11 cellular contexts compared by ENCODE assay signal in genomic region chr19:16543734-16544133, GRCh38. TPM values are rescaled to one million over a fixed set of nuclear protein-coding genes. Genes with fewer than 3 reads are reported as not detected.
A peak's percentile ranks its signal among the peaks of the same experiment; 100 is the strongest.
DNase-seq lines count a peak whose midpoint lies in the region; ATAC-seq and TF ChIP-seq lines count a peak whose summit lies in the region.
"Not testable (repeated sequence)": the region's sequence is repeated elsewhere in the genome, so short reads cannot be mapped to it uniquely, and the experiment has no call there.
"Had no signal": no experiment of that assay in that cellular context is flagged by ENCODE, and none has a peak within 500 bp of the region (broad histone marks: within the 10 kb centered on the region; RNA-seq: fewer than 3 reads in every experiment).

No MANE protein-coding gene starts in this region.

- peaks cover 59% of the 10 kb centered on the region for H3K4me1 ChIP-seq in CD4-positive, CD25-positive, alpha-beta regulatory T cell (ENCODE audit: control insufficient read depth, insufficient read depth, low read length, poor library complexity, severe bottlenecking)
- H3K4me1 ChIP-seq in OCI-LY3 (ENCODE audit: low read length) = peaks cover 16% of the 10 kb centered on the region

- H3K4me3 ChIP-seq in CD4-positive, CD25-positive, alpha-beta regulatory T cell (ENCODE audit: low read depth, low read length) = peak overlapping the region; percentile 84
- H3K4me3 ChIP-seq in HFF-Myc (replicated peaks; ENCODE audit: low read depth, low read length) (peak overlapping the region; percentile 99), OCI-LY3 (ENCODE audit: low read length) (peak overlapping the region; percentile 96)

- not testable (repeated sequence) for H3K9me3 ChIP-seq in CD4-positive, CD25-positive, alpha-beta regulatory T cell (ENCODE audit: control insufficient read depth in 2 of 2, low read length in 2 of 2); OCI-LY3 (ENCODE audit: insufficient read depth, low read length)

- peak overlapping the region; percentile 84; the same call in 1 of the 2 replicates for H3K9ac ChIP-seq in OCI-LY3 (ENCODE audit: low read length)

- CTCF ChIA-PET in activated CD4-positive, alpha-beta T cell treated with anti-CD3 and anti-CD28 coated beads, Interleukin-2, amount 10 ng/mL, durations not matched to agents 7 days and 5 days (lab: Charles Lee) = interaction anchor here (1.0 to 1.6 kb wide), 2 partner anchors 43 to 83 kb away, joined by 3 to 5 read pairs; no protein-coding TSS in a partner anchor

- H3K27ac ChIP-seq in CD4-positive, CD25-positive, alpha-beta regulatory T cell (ENCODE audit: insufficient read depth, low read length, poor library complexity, severe bottlenecking) = peak overlapping the region; percentile 85
- not testable (repeated sequence) for H3K27ac ChIP-seq in OCI-LY3 (ENCODE audit: low read length)

- not testable (repeated sequence) for TF ChIP-seq CTCF in HFF-Myc (IDR thresholded peaks at IDR 0.05; ENCODE audit: low read depth, low read length, missing control alignments); OCI-LY3 (IDR thresholded peaks at IDR 0.05; ENCODE audit: low read depth, low read length); glutamatergic neuron (IDR thresholded peaks at IDR 0.05; ENCODE audit: partially characterized antibody, unreplicated experiment)

- H3K27me3 Mint-ChIP-seq in CD4-positive, CD25-positive, alpha-beta regulatory T cell; activated CD4-positive, alpha-beta T cell treated with anti-CD3 and anti-CD28 coated beads, Interleukin-2, amount 10 ng/mL, durations not matched to agents 7 days and 5 days; activated naive CD8-positive, alpha-beta T cell treated with anti-CD3 and anti-CD28 coated beads, Interleukin-2, amount 50 U/mL, for 24 hours; glutamatergic neuron (ENCODE audit: unreplicated experiment); naive thymus-derived CD8-positive, alpha-beta T cell; stimulated activated naive B cell treated with anti-CD40 and anti-IgM and Interleukin-4, amounts not matched to agents 10 μg/mL and 1 μg/mL and 100 μg/mL, for 72 hours: not testable (repeated sequence)

- not testable (repeated sequence) for H3K9me3 Mint-ChIP-seq in CD4-positive, CD25-positive, alpha-beta regulatory T cell; activated CD4-positive, alpha-beta T cell treated with anti-CD3 and anti-CD28 coated beads, Interleukin-2, amount 10 ng/mL, durations not matched to agents 7 days and 5 days; activated naive CD8-positive, alpha-beta T cell treated with anti-CD3 and anti-CD28 coated beads, Interleukin-2, amount 50 U/mL, for 24 hours; glutamatergic neuron (ENCODE audit: unreplicated experiment); naive thymus-derived CD8-positive, alpha-beta T cell; stimulated activated naive B cell treated with anti-CD40 and anti-IgM and Interleukin-4, amounts not matched to agents 10 μg/mL and 1 μg/mL and 100 μg/mL, for 72 hours

- POLR2A ChIA-PET in activated CD4-positive, alpha-beta T cell treated with anti-CD3 and anti-CD28 coated beads, Interleukin-2, amount 10 ng/mL, durations not matched to agents 7 days and 5 days (lab: Charles Lee) = not testable (repeated sequence)
- POLR2A ChIA-PET in naive thymus-derived CD8-positive, alpha-beta T cell (lab: Charles Lee) = interaction anchor here (1.2 to 2.8 kb wide), 5 partner anchors 22 to 117 kb away, joined by 4 to 22 read pairs (median 7); partner anchors contain the start of genes MED26, SMIM7 and TMEM38A

- not testable (repeated sequence) for DNase-seq in CD4-positive, CD25-positive, alpha-beta regulatory T cell; HFF-Myc (ENCODE audit: extremely low read depth, low read depth); activated CD4-positive, alpha-beta T cell treated with anti-CD3 and anti-CD28 coated beads, Interleukin-2, amount 10 ng/mL, durations not matched to agents 7 days and 5 days; activated naive CD8-positive, alpha-beta T cell treated with anti-CD3 and anti-CD28 coated beads, Interleukin-2, amount 50 U/mL, for 24 hours; glutamatergic neuron; naive thymus-derived CD8-positive, alpha-beta T cell; stimulated activated naive B cell treated with anti-CD40 and anti-IgM and Interleukin-4, amounts not matched to agents 10 μg/mL and 1 μg/mL and 100 μg/mL, for 72 hours

- H3K4me3 Mint-ChIP-seq in CD4-positive, CD25-positive, alpha-beta regulatory T cell = peak overlapping the region; percentile 55 to 97 (median 92)
- H3K4me3 Mint-ChIP-seq in activated CD4-positive, alpha-beta T cell treated with anti-CD3 and anti-CD28 coated beads, Interleukin-2, amount 10 ng/mL, durations not matched to agents 7 days and 5 days = peak overlapping the region; percentile 94
- peak overlapping the region; percentile 90 for H3K4me3 Mint-ChIP-seq in activated naive CD8-positive, alpha-beta T cell treated with anti-CD3 and anti-CD28 coated beads, Interleukin-2, amount 50 U/mL, for 24 hours
- H3K4me3 Mint-ChIP-seq in glutamatergic neuron (ENCODE audit: unreplicated experiment) = peak overlapping the region; percentile 87
- peak overlapping the region; percentile 51 to 97 (median 90) for H3K4me3 Mint-ChIP-seq in naive thymus-derived CD8-positive, alpha-beta T cell
- H3K4me3 Mint-ChIP-seq in stimulated activated naive B cell treated with anti-CD40 and anti-IgM and Interleukin-4, amounts not matched to agents 10 μg/mL and 1 μg/mL and 100 μg/mL, for 72 hours = peak overlapping the region; percentile 91 to 92

- not testable (repeated sequence) for H3K27me3 ChIP-seq in CD4-positive, CD25-positive, alpha-beta regulatory T cell (ENCODE audit: control insufficient read depth, insufficient read depth, low read length); OCI-LY3 (ENCODE audit: low read depth, low read length)

- peak overlapping the region; percentile 95 for H3K4me2 ChIP-seq in OCI-LY3 (ENCODE audit: low read length)

- H3K27ac Mint-ChIP-seq in CD4-positive, CD25-positive, alpha-beta regulatory T cell = peak overlapping the region in 2 of 3 donors; percentile 70 to 89
- peak overlapping the region; percentile 96 for H3K27ac Mint-ChIP-seq in activated CD4-positive, alpha-beta T cell treated with anti-CD3 and anti-CD28 coated beads, Interleukin-2, amount 10 ng/mL, durations not matched to agents 7 days and 5 days
- peak overlapping the region; percentile 90 for H3K27ac Mint-ChIP-seq in activated naive CD8-positive, alpha-beta T cell treated with anti-CD3 and anti-CD28 coated beads, Interleukin-2, amount 50 U/mL, for 24 hours
- H3K27ac Mint-ChIP-seq in glutamatergic neuron (ENCODE audit: unreplicated experiment) = not testable (repeated sequence)
- peak overlapping the region; percentile 52 to 96 (median 90) for H3K27ac Mint-ChIP-seq in naive thymus-derived CD8-positive, alpha-beta T cell
- H3K27ac Mint-ChIP-seq in stimulated activated naive B cell treated with anti-CD40 and anti-IgM and Interleukin-4, amounts not matched to agents 10 μg/mL and 1 μg/mL and 100 μg/mL, for 72 hours = peak overlapping the region; percentile 62

- not testable (repeated sequence) for H3K36me3 ChIP-seq in CD4-positive, CD25-positive, alpha-beta regulatory T cell (ENCODE audit: control insufficient read depth, insufficient read depth, low read length)
- peaks cover 22% of the 10 kb centered on the region for H3K36me3 ChIP-seq in OCI-LY3 (replicated peaks; ENCODE audit: low read depth, low read length)

- not testable (repeated sequence) for ATAC-seq in CD4-positive, CD25-positive, alpha-beta regulatory T cell (ENCODE audit: low read depth in 2 of 2); activated naive CD8-positive, alpha-beta T cell treated with anti-CD3 and anti-CD28 coated beads, Interleukin-2, amount 50 U/mL, for 24 hours; naive thymus-derived CD8-positive, alpha-beta T cell; stimulated activated naive B cell treated with anti-CD40 and anti-IgM and Interleukin-4, amounts not matched to agents 10 μg/mL and 1 μg/mL and 100 μg/mL, for 72 hours (replicated peaks)

- peaks cover 19% of the 10 kb centered on the region for H4K20me1 ChIP-seq in OCI-LY3 (ENCODE audit: insufficient read depth, low read length)

- H3K79me2 ChIP-seq in OCI-LY3 (ENCODE audit: low read length) = peaks cover 61% of the 10 kb centered on the region

- H3K4me1 Mint-ChIP-seq in CD4-positive, CD25-positive, alpha-beta regulatory T cell = peaks cover 19 to 56% (median 29%) of the 10 kb centered on the region in 4 donors
- peaks cover 38% of the 10 kb centered on the region for H3K4me1 Mint-ChIP-seq in activated CD4-positive, alpha-beta T cell treated with anti-CD3 and anti-CD28 coated beads, Interleukin-2, amount 10 ng/mL, durations not matched to agents 7 days and 5 days
- peaks cover 47% of the 10 kb centered on the region for H3K4me1 Mint-ChIP-seq in activated naive CD8-positive, alpha-beta T cell treated with anti-CD3 and anti-CD28 coated beads, Interleukin-2, amount 50 U/mL, for 24 hours
- H3K4me1 Mint-ChIP-seq in glutamatergic neuron (ENCODE audit: low read depth, unreplicated experiment) = peaks cover 10% of the 10 kb centered on the region
- H3K4me1 Mint-ChIP-seq in naive thymus-derived CD8-positive, alpha-beta T cell = peaks cover 23 to 56% (median 47%) of the 10 kb centered on the region in 4 donors
- H3K4me1 Mint-ChIP-seq in stimulated activated naive B cell treated with anti-CD40 and anti-IgM and Interleukin-4, amounts not matched to agents 10 μg/mL and 1 μg/mL and 100 μg/mL, for 72 hours = peaks cover 25 to 63% of the 10 kb centered on the region in 2 donors

- not testable (repeated sequence) for H3K36me3 Mint-ChIP-seq in CD4-positive, CD25-positive, alpha-beta regulatory T cell; glutamatergic neuron (ENCODE audit: unreplicated experiment)
- peaks cover 30% of the 10 kb centered on the region for H3K36me3 Mint-ChIP-seq in activated CD4-positive, alpha-beta T cell treated with anti-CD3 and anti-CD28 coated beads, Interleukin-2, amount 10 ng/mL, durations not matched to agents 7 days and 5 days (ENCODE audit: low read depth)
- H3K36me3 Mint-ChIP-seq in activated naive CD8-positive, alpha-beta T cell treated with anti-CD3 and anti-CD28 coated beads, Interleukin-2, amount 50 U/mL, for 24 hours (ENCODE audit: low read depth) = peaks cover 39% of the 10 kb centered on the region
- H3K36me3 Mint-ChIP-seq in naive thymus-derived CD8-positive, alpha-beta T cell = peaks cover 0 to 12% (median 0%) of the 10 kb centered on the region in 3 donors
- H3K36me3 Mint-ChIP-seq in stimulated activated naive B cell treated with anti-CD40 and anti-IgM and Interleukin-4, amounts not matched to agents 10 μg/mL and 1 μg/mL and 100 μg/mL, for 72 hours = peaks cover 21 to 30% of the 10 kb centered on the region in 2 donors

- H2AFZ ChIP-seq in OCI-LY3 (ENCODE audit: low read depth, low read length) = not testable (repeated sequence)

RNA-seq across cellular contexts. Expression of gene CHERP, which starts 1.5 kb away (rescaled TPM):
- total RNA-seq in CD4-positive, CD25-positive, alpha-beta regulatory T cell = 57.2 TPM
- polyA plus RNA-seq in CD4-positive, CD25-positive, alpha-beta regulatory T cell = 10 to 100 TPM in 1 of 4 donors, 1 to 10 TPM in 3; 4.8 to 13.7 (median 8.4) TPM
- total RNA-seq in activated CD4-positive, alpha-beta T cell treated with anti-CD3 and anti-CD28 coated beads, Interleukin-2, amount 10 ng/mL, durations not matched to agents 7 days and 5 days = 10 to 100 TPM; 57.9 to 62.2 TPM
- 50.7 TPM for total RNA-seq in glutamatergic neuron (ENCODE audit: unreplicated experiment)
- total RNA-seq in naive thymus-derived CD8-positive, alpha-beta T cell = 10 to 100 TPM; 75.6 to 82.0 TPM
- polyA plus RNA-seq in naive thymus-derived CD8-positive, alpha-beta T cell = 10 to 100 TPM in 1 of 3 donors, 1 to 10 TPM in 2; 4.7 to 17.8 (median 8.6) TPM

RNA-seq across cellular contexts. Expression of gene SLC35E1, which starts 28.5 kb away (rescaled TPM):
- 93.1 TPM for total RNA-seq in CD4-positive, CD25-positive, alpha-beta regulatory T cell
- 10 to 100 TPM; 19.0 to 28.5 (median 24.6) TPM for polyA plus RNA-seq in CD4-positive, CD25-positive, alpha-beta regulatory T cell
- total RNA-seq in activated CD4-positive, alpha-beta T cell treated with anti-CD3 and anti-CD28 coated beads, Interleukin-2, amount 10 ng/mL, durations not matched to agents 7 days and 5 days = 10 to 100 TPM; 40.6 to 43.1 TPM
- total RNA-seq in glutamatergic neuron (ENCODE audit: unreplicated experiment) = 31.9 TPM
- total RNA-seq in naive thymus-derived CD8-positive, alpha-beta T cell = 10 to 100 TPM; 31.5 to 34.2 TPM
- polyA plus RNA-seq in naive thymus-derived CD8-positive, alpha-beta T cell = 10 to 100 TPM; 13.6 to 22.3 (median 16.1) TPM

RNA-seq across cellular contexts. Expression of gene C19orf44, which starts 47.5 kb away (rescaled TPM):
- total RNA-seq in CD4-positive, CD25-positive, alpha-beta regulatory T cell = 1.9 TPM
- 1 to 10 TPM in 2 of 4 donors, under 1 TPM in 1, not detected in 1; 0.76 to 1.6 (median 1.5) TPM for polyA plus RNA-seq in CD4-positive, CD25-positive, alpha-beta regulatory T cell
- total RNA-seq in activated CD4-positive, alpha-beta T cell treated with anti-CD3 and anti-CD28 coated beads, Interleukin-2, amount 10 ng/mL, durations not matched to agents 7 days and 5 days = 1 to 10 TPM; 3.1 to 3.9 TPM
- 5.0 TPM for total RNA-seq in glutamatergic neuron (ENCODE audit: unreplicated experiment)
- total RNA-seq in naive thymus-derived CD8-positive, alpha-beta T cell = 1 to 10 TPM; 4.1 to 4.4 TPM
- polyA plus RNA-seq in naive thymus-derived CD8-positive, alpha-beta T cell = 1 to 10 TPM in 1 of 3 donors, under 1 TPM in 1, not detected in 1; 0.23 to 2.0 TPM

RNA-seq across cellular contexts. Expression of gene CALR3, which starts 47.8 kb away (rescaled TPM):
- not detected for total RNA-seq in CD4-positive, CD25-positive, alpha-beta regulatory T cell
- polyA plus RNA-seq in CD4-positive, CD25-positive, alpha-beta regulatory T cell = not detected
- not detected for total RNA-seq in activated CD4-positive, alpha-beta T cell treated with anti-CD3 and anti-CD28 coated beads, Interleukin-2, amount 10 ng/mL, durations not matched to agents 7 days and 5 days
- total RNA-seq in glutamatergic neuron (ENCODE audit: unreplicated experiment) = not detected
- total RNA-seq in naive thymus-derived CD8-positive, alpha-beta T cell = not detected
- not detected for polyA plus RNA-seq in naive thymus-derived CD8-positive, alpha-beta T cell
- total RNA-seq: Daoy, glomerular endothelial cell, lung microvascular endothelial cell had no signal
